ENCODE assay signal across 1 cellular context in the genomic region with DNA sequence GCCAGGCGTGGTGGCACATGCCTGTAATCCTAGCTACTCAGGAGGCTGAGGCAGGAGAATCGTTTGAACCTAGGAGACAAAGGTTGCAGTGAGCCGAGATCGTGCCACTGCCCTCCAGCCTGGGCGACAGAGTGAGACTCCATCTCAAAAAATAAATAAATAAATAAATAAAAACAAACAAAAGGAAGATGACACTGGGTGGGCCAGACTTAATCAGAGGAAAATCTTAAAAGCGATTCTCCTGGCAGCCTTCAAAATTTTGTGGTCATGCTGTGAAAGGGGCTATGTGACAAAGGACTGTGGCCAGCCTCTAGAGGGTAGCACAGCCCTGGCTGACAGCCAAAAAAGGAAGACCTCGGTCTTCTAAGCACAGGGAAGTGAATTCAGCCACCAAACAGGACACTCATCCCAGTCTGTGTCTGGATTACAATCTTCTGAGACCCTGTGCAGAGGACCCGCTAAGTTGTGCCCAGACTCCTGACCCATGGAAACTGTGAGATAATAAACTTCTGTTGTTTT.
TF ChIP-seq lines count a peak whose summit lies in the region.

No MANE protein-coding gene starts in this region.

TF ChIP-seq in GM23338, 12 proteins besides CTCF, POLR2A, EP300 and RAD21 (continued from another document):
- TF ChIP-seq, protein P1, sequence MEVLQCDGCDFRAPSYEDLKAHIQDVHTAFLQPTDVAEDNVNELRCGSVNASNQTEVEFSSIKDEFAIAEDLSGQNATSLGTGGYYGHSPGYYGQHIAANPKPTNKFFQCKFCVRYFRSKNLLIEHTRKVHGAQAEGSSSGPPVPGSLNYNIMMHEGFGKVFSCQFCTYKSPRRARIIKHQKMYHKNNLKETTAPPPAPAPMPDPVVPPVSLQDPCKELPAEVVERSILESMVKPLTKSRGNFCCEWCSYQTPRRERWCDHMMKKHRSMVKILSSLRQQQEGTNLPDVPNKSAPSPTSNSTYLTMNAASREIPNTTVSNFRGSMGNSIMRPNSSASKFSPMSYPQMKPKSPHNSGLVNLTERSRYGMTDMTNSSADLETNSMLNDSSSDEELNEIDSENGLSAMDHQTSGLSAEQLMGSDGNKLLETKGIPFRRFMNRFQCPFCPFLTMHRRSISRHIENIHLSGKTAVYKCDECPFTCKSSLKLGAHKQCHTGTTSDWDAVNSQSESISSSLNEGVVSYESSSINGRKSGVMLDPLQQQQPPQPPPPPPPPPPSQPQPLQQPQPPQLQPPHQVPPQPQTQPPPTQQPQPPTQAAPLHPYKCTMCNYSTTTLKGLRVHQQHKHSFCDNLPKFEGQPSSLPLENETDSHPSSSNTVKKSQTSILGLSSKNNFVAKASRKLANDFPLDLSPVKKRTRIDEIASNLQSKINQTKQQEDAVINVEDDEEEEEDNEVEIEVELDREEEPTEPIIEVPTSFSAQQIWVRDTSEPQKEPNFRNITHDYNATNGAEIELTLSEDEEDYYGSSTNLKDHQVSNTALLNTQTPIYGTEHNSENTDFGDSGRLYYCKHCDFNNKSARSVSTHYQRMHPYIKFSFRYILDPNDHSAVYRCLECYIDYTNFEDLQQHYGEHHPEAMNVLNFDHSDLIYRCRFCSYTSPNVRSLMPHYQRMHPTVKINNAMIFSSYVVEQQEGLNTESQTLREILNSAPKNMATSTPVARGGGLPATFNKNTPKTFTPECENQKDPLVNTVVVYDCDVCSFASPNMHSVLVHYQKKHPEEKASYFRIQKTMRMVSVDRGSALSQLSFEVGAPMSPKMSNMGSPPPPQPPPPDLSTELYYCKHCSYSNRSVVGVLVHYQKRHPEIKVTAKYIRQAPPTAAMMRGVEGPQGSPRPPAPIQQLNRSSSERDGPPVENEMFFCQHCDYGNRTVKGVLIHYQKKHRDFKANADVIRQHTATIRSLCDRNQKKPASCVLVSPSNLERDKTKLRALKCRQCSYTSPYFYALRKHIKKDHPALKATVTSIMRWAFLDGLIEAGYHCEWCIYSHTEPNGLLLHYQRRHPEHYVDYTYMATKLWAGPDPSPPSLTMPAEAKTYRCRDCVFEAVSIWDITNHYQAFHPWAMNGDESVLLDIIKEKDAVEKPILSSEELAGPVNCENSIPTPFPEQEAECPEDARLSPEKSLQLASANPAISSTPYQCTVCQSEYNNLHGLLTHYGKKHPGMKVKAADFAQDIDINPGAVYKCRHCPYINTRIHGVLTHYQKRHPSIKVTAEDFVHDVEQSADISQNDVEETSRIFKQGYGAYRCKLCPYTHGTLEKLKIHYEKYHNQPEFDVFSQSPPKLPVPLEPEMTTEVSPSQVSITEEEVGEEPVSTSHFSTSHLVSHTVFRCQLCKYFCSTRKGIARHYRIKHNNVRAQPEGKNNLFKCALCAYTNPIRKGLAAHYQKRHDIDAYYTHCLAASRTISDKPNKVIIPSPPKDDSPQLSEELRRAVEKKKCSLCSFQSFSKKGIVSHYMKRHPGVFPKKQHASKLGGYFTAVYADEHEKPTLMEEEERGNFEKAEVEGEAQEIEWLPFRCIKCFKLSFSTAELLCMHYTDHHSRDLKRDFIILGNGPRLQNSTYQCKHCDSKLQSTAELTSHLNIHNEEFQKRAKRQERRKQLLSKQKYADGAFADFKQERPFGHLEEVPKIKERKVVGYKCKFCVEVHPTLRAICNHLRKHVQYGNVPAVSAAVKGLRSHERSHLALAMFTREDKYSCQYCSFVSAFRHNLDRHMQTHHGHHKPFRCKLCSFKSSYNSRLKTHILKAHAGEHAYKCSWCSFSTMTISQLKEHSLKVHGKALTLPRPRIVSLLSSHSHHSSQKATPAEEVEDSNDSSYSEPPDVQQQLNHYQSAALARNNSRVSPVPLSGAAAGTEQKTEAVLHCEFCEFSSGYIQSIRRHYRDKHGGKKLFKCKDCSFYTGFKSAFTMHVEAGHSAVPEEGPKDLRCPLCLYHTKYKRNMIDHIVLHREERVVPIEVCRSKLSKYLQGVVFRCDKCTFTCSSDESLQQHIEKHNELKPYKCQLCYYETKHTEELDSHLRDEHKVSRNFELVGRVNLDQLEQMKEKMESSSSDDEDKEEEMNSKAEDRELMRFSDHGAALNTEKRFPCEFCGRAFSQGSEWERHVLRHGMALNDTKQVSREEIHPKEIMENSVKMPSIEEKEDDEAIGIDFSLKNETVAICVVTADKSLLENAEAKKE (CRISPR knock-in tag; IDR thresholded peaks at IDR 0.05) = no peak
- TF ChIP-seq NANOG (IDR thresholded peaks at IDR 0.05; ENCODE audit: borderline replicate concordance) = no peak
